Comparison of ENCODE assay signal across 19 cellular contexts in the genomic region with DNA sequence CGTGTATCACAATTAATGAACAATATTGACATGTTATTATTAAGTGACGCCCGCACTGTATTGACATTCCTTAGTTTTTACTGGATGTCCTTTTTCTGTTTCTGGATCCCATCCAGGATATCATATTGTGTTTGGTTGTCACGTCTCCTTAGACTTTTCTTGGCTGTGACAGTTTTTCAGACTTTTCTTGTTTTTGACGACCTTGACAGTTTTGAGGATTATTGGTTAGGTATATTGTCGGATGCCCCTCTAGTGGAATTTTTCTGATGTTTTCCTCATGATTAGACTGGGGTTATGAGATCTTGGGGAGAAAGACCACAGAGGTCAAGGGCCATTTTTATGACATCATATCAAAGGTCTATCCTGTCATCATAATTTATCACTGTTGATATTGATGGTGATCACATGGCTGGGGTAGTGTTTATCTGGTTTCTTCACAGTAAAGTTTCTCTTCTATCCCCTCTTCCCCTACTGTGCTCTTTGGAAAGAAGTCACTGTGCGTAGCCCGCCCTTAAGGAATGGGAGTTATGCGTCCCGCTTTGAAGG. TPM values are rescaled to one million over a fixed set of nuclear protein-coding genes. Genes with fewer than 3 reads are reported as not detected.
DNase-seq lines count a peak whose midpoint lies in the region; ATAC-seq, FAIRE-seq and TF ChIP-seq lines count a peak whose summit lies in the region.
"Had no signal": no experiment of that assay in that cellular context is flagged by ENCODE, and none has a peak within 500 bp of the region (broad histone marks: within the 10 kb centered on the region; RNA-seq: fewer than 3 reads in every experiment).

No MANE protein-coding gene starts in this region.

- H3K9me1 ChIP-seq in K562 (ENCODE audit: control insufficient read depth, insufficient read depth, low read length), result no peaks in the 10 kb centered on the region

- no peak overlapping the region for H2AFZ ChIP-seq in HepG2 (ENCODE audit: low read length)
- no peak overlapping the region for H2AFZ ChIP-seq in K562 (ENCODE audit: low read depth, low read length)

- H3K9ac ChIP-seq in HepG2 (ENCODE audit: insufficient read depth, low read depth, low read length), result no peak overlapping the region
- H3K9ac ChIP-seq in K562 (ENCODE audit: insufficient read depth in 1 of 2, low read depth in 2 of 2, low read length in 2 of 2), result no peak overlapping the region

- H3K79me2 ChIP-seq in HepG2 (ENCODE audit: insufficient read depth, low read length), result peaks cover 24% of the 10 kb centered on the region
- peaks cover 20% of the 10 kb centered on the region; the same call in 2 of the 3 replicates for H3K79me2 ChIP-seq in K562 (ENCODE audit: control insufficient read depth, insufficient read depth, low read length)

- H3K27ac ChIP-seq in HepG2 (ENCODE audit: extremely low read length, insufficient read depth, low read length) (no peak overlapping the region), right lobe of liver (no peak overlapping the region), HEK293 (ENCODE audit: extremely low read depth, low read depth, low read length) (no peak overlapping the region), K562 (ENCODE audit: extremely low read depth, low read depth, low read length) (no peak overlapping the region), ovary (no peak overlapping the region)

- H3K4me3 ChIP-seq in HepG2 (replicated peaks in 1 of 3; ENCODE audit: insufficient read depth in 1 of 3, low read depth in 2 of 3, low read length in 3 of 3) (no peak overlapping the region), right lobe of liver (no peak overlapping the region), HEK293 (ENCODE audit: low read depth, low read length) (no peak overlapping the region), K562 (no peak overlapping the region), ovary (no peak overlapping the region)
- H3K4me3 ChIP-seq: HAP-1 had no signal

- H3K9me3 ChIP-seq in HepG2 (ENCODE audit: low read length), result no peaks in the 10 kb centered on the region
- H3K9me3 ChIP-seq in right lobe of liver, result no peaks in the 10 kb centered on the region
- H3K9me3 ChIP-seq in HEK293 (ENCODE audit: control insufficient read depth, insufficient read depth, low read depth, low read length), result no peaks in the 10 kb centered on the region
- H3K9me3 ChIP-seq in K562 (replicated peaks; ENCODE audit: control insufficient read depth, insufficient read depth, low read depth, low read length), result no peaks in the 10 kb centered on the region
- H3K9me3 ChIP-seq in ovary, result no peaks in the 10 kb centered on the region
- H3K9me3 ChIP-seq: HAP-1 had no signal

- BruUV-seq in HepG2 (replicated peaks; lab: Mats Ljungman, UMichigan) (no TSS peak), K562 (replicated peaks; lab: Mats Ljungman, UMichigan) (no TSS peak)

- no peak for ATAC-seq in HepG2
- no peak for ATAC-seq in right lobe of liver
- ATAC-seq in K562, result no peak

- FAIRE-seq in HepG2 (lab: Jason Lieb, UNC) (no peak), K562 (lab: Jason Lieb, UNC) (no peak)
- FAIRE-seq: D721Med, GM12891, GM18507, H54 had no signal

- H3K4me1 ChIP-seq in HepG2 (ENCODE audit: insufficient read depth, low read length) (no peaks in the 10 kb centered on the region), right lobe of liver (no peaks in the 10 kb centered on the region), HEK293 (ENCODE audit: control insufficient read depth, insufficient read depth, low read length) (peaks cover 2% of the 10 kb centered on the region; the same call in 1 of the 2 replicates), K562 (replicated peaks in 1 of 2; ENCODE audit: control insufficient read depth in 2 of 2, insufficient read depth in 2 of 2, low read length in 2 of 2) (peaks cover 0 to 3% of the 10 kb centered on the region in 2 experiments; a peak in 2 of 5 replicates), ovary (ENCODE audit: insufficient read depth) (peaks cover 1% of the 10 kb centered on the region)
- H3K4me1 ChIP-seq: HAP-1 had no signal

- intact Hi-C loops in HepG2 (cut with micrococcal nuclease; ENCODE audit: unreplicated experiment), result no loop called here
- intact Hi-C loops in right lobe of liver (cut with DNase I), result no loop called here
- intact Hi-C loops in K562 (cut with micrococcal nuclease), result no loop called here
- intact Hi-C loops in ovary (cut with DNase I), result no loop called here

- no peak for DNase-seq in HepG2 (ENCODE audit: low spot score)
- no peak for DNase-seq in right lobe of liver
- DNase-seq in K562 (ENCODE audit: extremely low read depth in 1 of 4, low spot score in 3 of 4), result no peak
- no peak for DNase-seq in COLO668 (lab: John Stamatoyannopoulos, UW; ENCODE audit: unreplicated experiment)
- no peak for DNase-seq in stimulated activated CD4-positive, alpha-beta T cell treated with anti-CD3 and anti-CD28 coated beads, Interleukin-12 subunit alpha, Interleukin-12 subunit beta, amount 100 ng/mL, for 4 hours
- DNase-seq in ovary, result no peak
- DNase-seq: 8988T; C1 segment of cervical spinal cord; CD4-positive, alpha-beta memory T cell; DMS53; DMS79 treated with DMSO at 0.1 percent for 48 hours; GF-D8; GOT3 had no signal

- TF ChIP-seq EP300 in HepG2 (IDR thresholded peaks at IDR 0.05; ENCODE audit: low read depth in 2 of 2, low read length in 2 of 2), result no peak
- no peak for TF ChIP-seq EP300 in HepG2 (CRISPR knock-in tag; IDR thresholded peaks at IDR 0.05; ENCODE audit: borderline replicate concordance)
- no peak for TF ChIP-seq EP300 in K562 (IDR thresholded peaks at IDR 0.05; ENCODE audit: low read length)
- no peak for TF ChIP-seq EP300 in ovary (IDR thresholded peaks at IDR 0.05)

- WGBS in HepG2 (ENCODE audit: low lambda C conversion rate), result 97% methylated on average over 10 of the region's 10 CpGs
- 96% methylated on average over 10 of the region's 10 CpGs for WGBS in right lobe of liver (ENCODE audit: insufficient coverage, low coverage, low lambda C conversion rate, missing lambda C conversion rate)
- WGBS in K562 (ENCODE audit: insufficient coverage, low coverage, missing lambda C conversion rate), result 84% methylated on average over 10 of the region's 10 CpGs
- WGBS in ovary, 3 donors, result 90 to 96% (median 96%) methylated on average over 10 of the region's 10 CpGs

- no peak overlapping the region for H3K4me2 ChIP-seq in HepG2 (ENCODE audit: low read depth, low read length)
- H3K4me2 ChIP-seq in K562 (ENCODE audit: insufficient read depth, low read length), result no peak overlapping the region

- no peaks in the 10 kb centered on the region for H4K20me1 ChIP-seq in HepG2 (ENCODE audit: insufficient read depth, low read length)
- no peaks in the 10 kb centered on the region for H4K20me1 ChIP-seq in K562 (replicated peaks; ENCODE audit: control insufficient read depth, insufficient read depth, low read length)

- in situ Hi-C loops in HepG2 (cut with HindIII; ENCODE audit: extremely low pct_ligation_motif_present, low pct_unique_long_range_greater_than_20kb) (no loop called here), K562 (cut with MboI) (no loop called here)

- TF ChIP-seq CTCF in HepG2 (CRISPR knock-in tag; IDR thresholded peaks at IDR 0.05), result no peak
- TF ChIP-seq CTCF in right lobe of liver (IDR thresholded peaks at IDR 0.05), result no peak
- TF ChIP-seq CTCF in HEK293 (tag by site-specific recombination; IDR thresholded peaks at IDR 0.05), result no peak
- no peak for TF ChIP-seq CTCF in K562 (IDR thresholded peaks at IDR 0.05 in 2 of 3, conservative IDR thresholded peaks at IDR 0.05 in 1 of 3; ENCODE audit: insufficient read depth in 2 of 3, low read depth in 1 of 3, low read length in 3 of 3)
- TF ChIP-seq CTCF in ovary (IDR thresholded peaks at IDR 0.05), result no peak

- POLR2A ChIA-PET in HepG2 (lab: Yijun Ruan, JAX) (no interaction called here), HEK293 (lab: Yijun Ruan, JAX) (no interaction called here), K562 (lab: Yijun Ruan, JAX) (interaction anchor here (2.2 kb wide), 1 partner anchor 11 kb away, joined by 11 read pairs; the partner anchor contains the start of gene TAF3)

- no peaks in the 10 kb centered on the region; a peak in 1 of 5 replicates for H3K27me3 ChIP-seq in HepG2 (ENCODE audit: control insufficient read depth in 1 of 2, insufficient read depth in 2 of 2, low read length in 2 of 2)
- no peaks in the 10 kb centered on the region for H3K27me3 ChIP-seq in right lobe of liver
- H3K27me3 ChIP-seq in K562 (ENCODE audit: control insufficient read depth in 2 of 2, insufficient read depth in 2 of 2, low read length in 2 of 2), result no peaks in the 10 kb centered on the region
- no peaks in the 10 kb centered on the region for H3K27me3 ChIP-seq in ovary

- H3K36me3 ChIP-seq in HepG2 (replicated peaks in 1 of 2; ENCODE audit: control insufficient read depth in 1 of 2, insufficient read depth in 2 of 2, low read length in 2 of 2), result peaks cover 0 to 21% of the 10 kb centered on the region in 2 experiments; a peak in 3 of 5 replicates
- peaks cover 0 to 13% (median 0%) of the 10 kb centered on the region in 4 donors for H3K36me3 ChIP-seq in right lobe of liver
- peaks cover 15 to 17% of the 10 kb centered on the region in 2 experiments for H3K36me3 ChIP-seq in HEK293 (ENCODE audit: control insufficient read depth in 2 of 2, insufficient read depth in 1 of 2, low read length in 2 of 2)
- peaks cover 25% of the 10 kb centered on the region for H3K36me3 ChIP-seq in K562 (ENCODE audit: control insufficient read depth, insufficient read depth, low read length)
- no peaks in the 10 kb centered on the region for H3K36me3 ChIP-seq in ovary

- TF ChIP-seq POLR2A in HepG2 (IDR thresholded peaks at IDR 0.05; ENCODE audit: insufficient read depth in 1 of 2, low read depth in 2 of 2, low read length in 2 of 2) (no peak), right lobe of liver (IDR thresholded peaks at IDR 0.05) (no peak), K562 (conservative IDR thresholded peaks at IDR 0.05) (no peak), ovary (IDR thresholded peaks at IDR 0.05) (no peak)

- CTCF ChIA-PET in HepG2 (lab: Yijun Ruan, JAX; ENCODE audit: low intra/inter-chr PET ratio, low total read pairs) (no interaction called here), HEK293 (lab: Yijun Ruan, JAX) (interaction anchor here (1.3 kb wide), 1 partner anchor 10 kb away, joined by 4 read pairs; the partner anchor contains the start of gene TAF3), K562 (lab: Yijun Ruan, JAX; ENCODE audit: low intra/inter-chr PET ratio) (no interaction called here)

- TF ChIP-seq RAD21 in HepG2 (CRISPR knock-in tag; IDR thresholded peaks at IDR 0.05), result no peak
- TF ChIP-seq RAD21 in K562 (CRISPR knock-in tag; conservative IDR thresholded peaks at IDR 0.05 in 1 of 2, IDR thresholded peaks at IDR 0.05 in 1 of 2), result no peak

RNA-seq across cellular contexts. Expression of gene TAF3, which starts 11.1 kb away (rescaled TPM):
- total RNA-seq in HepG2 (2016; rRNA removed; fragmentation: Illumina TruSeq; extraction: Trizol) (2.9 TPM in 2 replicates), right lobe of liver (1 to 10 TPM; 1.9 to 3.5 (median 3.0) TPM), K562 (2014; rRNA removed) (3.8 and 4.4 TPM in 2 replicates), K562 (2014; rRNA removed; fragmentation: Illumina TruSeq; extraction: Trizol) (3.3 and 4.4 TPM in 2 replicates), K562 (2015; rRNA removed; fragmentation: Illumina TruSeq; extraction: Trizol) (4.1 TPM in 2 replicates), K562 (2021) (9.2 and 9.6 TPM in 2 replicates), ovary (10 to 100 TPM in 5 of 7 donors, 1 to 10 TPM in 2; 8.0 to 13.7 (median 11.8) TPM)
- total RNA-seq in HepG2 (2016; cell fraction: cytosol; rRNA removed; fragmentation: Illumina TruSeq; extraction: Trizol; ENCODE audit: low read depth), result 0.35 and 0.40 TPM in 2 replicates
- 2.5 and 2.6 TPM in 2 replicates for total RNA-seq in HepG2 (2016; cell fraction: insoluble cytoplasmic fraction; rRNA removed; fragmentation: Illumina TruSeq; extraction: Trizol)
- 1.9 and 2.1 TPM in 2 replicates for total RNA-seq in HepG2 (2016; cell fraction: membrane; rRNA removed; fragmentation: Illumina TruSeq; extraction: Trizol)
- total RNA-seq in HepG2 (2016; cell fraction: nucleus; rRNA removed; fragmentation: Illumina TruSeq; extraction: Trizol), result 4.4 TPM in 2 replicates
- polyA plus RNA-seq in HepG2 (2011; rRNA removed) (1.4 and 1.7 TPM in 2 replicates), K562 (2011; rRNA removed) (2.4 and 2.8 TPM in 2 replicates), K562 (2014; fragmentation: Illumina TruSeq; extraction: Trizol) (8.7 and 9.9 TPM in 2 replicates), K562 (2014; fragmentation: Nextera tagmentation; extraction: Ambion mirVana) (1 to 10 TPM; 1.5 to 2.0 TPM), K562 (2014; rRNA removed) (3.1 and 4.9 TPM in 2 replicates), ovary (10 to 100 TPM in 1 of 2 donors, 1 to 10 TPM in 1; 7.1 to 15.9 TPM)
- 0.83 and 1.2 TPM in 2 replicates for polyA plus RNA-seq in HepG2 (2011; cell fraction: cytosol; rRNA removed)
- polyA plus RNA-seq in HepG2 (2011; cell fraction: nucleus; rRNA removed), result 1.3 and 1.4 TPM in 2 replicates
- polyA plus RNA-seq in HepG2 (2012), result 3.9 and 4.1 TPM in 2 replicates
- polyA plus RNA-seq in HepG2 (2016; cell fraction: cytosol; fragmentation: Illumina TruSeq; extraction: Trizol; ENCODE audit: low read depth), result 0.37 and 0.44 TPM in 2 replicates
- 5.2 and 6.4 TPM in 2 replicates for polyA plus RNA-seq in HepG2 (2016; cell fraction: insoluble cytoplasmic fraction; fragmentation: Illumina TruSeq; extraction: Trizol; ENCODE audit: low read depth)
- 1.3 and 1.7 TPM in 2 replicates for polyA plus RNA-seq in HepG2 (2016; cell fraction: membrane; fragmentation: Illumina TruSeq; extraction: Trizol; ENCODE audit: low read depth)
- 5.2 and 5.9 TPM in 2 replicates for polyA plus RNA-seq in HepG2 (2016; cell fraction: nucleus; fragmentation: Illumina TruSeq; extraction: Trizol; ENCODE audit: insufficient read depth, low read depth)
- polyA minus RNA-seq in HepG2 (2011; rRNA and poly(A)+ RNA removed; ENCODE audit: low replicate concordance), result 1.3 and 2.4 TPM in 2 replicates
- 1.5 and 2.0 TPM in 2 replicates for polyA minus RNA-seq in HepG2 (2011; cell fraction: cytosol; rRNA and poly(A)+ RNA removed)
- polyA minus RNA-seq in HepG2 (2011; cell fraction: nucleus; rRNA and poly(A)+ RNA removed), result 6.8 and 7.2 TPM in 2 replicates
- 6.2 and 11.8 TPM in 2 replicates for total RNA-seq in K562 (2011; cell fraction: chromatin; rRNA removed; ENCODE audit: low replicate concordance)
- total RNA-seq in K562 (2011; cell fraction: nucleolus; rRNA removed), result 5.5 and 6.1 TPM in 2 replicates
- total RNA-seq in K562 (2011; cell fraction: nucleoplasm; rRNA removed), result 7.3 and 7.6 TPM in 2 replicates
- 1.2 TPM in 2 replicates for polyA plus RNA-seq in K562 (2011; cell fraction: cytosol; rRNA removed)
- 2.6 and 3.5 TPM in 2 replicates for polyA plus RNA-seq in K562 (2011; cell fraction: nucleus; rRNA removed)
- polyA plus RNA-seq in K562 (2012), result 5.6 and 6.2 TPM in 2 replicates
- 4.2 and 4.6 TPM in 2 replicates for polyA minus RNA-seq in K562 (2011; rRNA and poly(A)+ RNA removed)
- 2.6 and 2.8 TPM in 2 replicates for polyA minus RNA-seq in K562 (2011; cell fraction: cytosol; rRNA and poly(A)+ RNA removed)
- polyA minus RNA-seq in K562 (2011; cell fraction: nucleus; rRNA and poly(A)+ RNA removed), result 6.1 and 6.3 TPM in 2 replicates

RNA-seq across cellular contexts. Expression of gene ATP5F1C, which starts 41.4 kb away (rescaled TPM):
- total RNA-seq in HepG2 (2016; rRNA removed; fragmentation: Illumina TruSeq; extraction: Trizol) (416 and 578 TPM in 2 replicates), right lobe of liver (100 to 1,000 TPM; 177 to 376 (median 210) TPM), K562 (2014; rRNA removed) (356 and 389 TPM in 2 replicates), K562 (2014; rRNA removed; fragmentation: Illumina TruSeq; extraction: Trizol) (559 and 608 TPM in 2 replicates), K562 (2015; rRNA removed; fragmentation: Illumina TruSeq; extraction: Trizol) (452 and 493 TPM in 2 replicates), K562 (2021) (409 and 465 TPM in 2 replicates), ovary (100 to 1,000 TPM; 154 to 214 (median 191) TPM)
- total RNA-seq in HepG2 (2016; cell fraction: cytosol; rRNA removed; fragmentation: Illumina TruSeq; extraction: Trizol; ENCODE audit: low read depth), result 310 and 312 TPM in 2 replicates
- 377 and 636 TPM in 2 replicates for total RNA-seq in HepG2 (2016; cell fraction: insoluble cytoplasmic fraction; rRNA removed; fragmentation: Illumina TruSeq; extraction: Trizol)
- total RNA-seq in HepG2 (2016; cell fraction: membrane; rRNA removed; fragmentation: Illumina TruSeq; extraction: Trizol), result 216 and 241 TPM in 2 replicates
- 154 and 197 TPM in 2 replicates for total RNA-seq in HepG2 (2016; cell fraction: nucleus; rRNA removed; fragmentation: Illumina TruSeq; extraction: Trizol)
- polyA plus RNA-seq in HepG2 (2011; rRNA removed) (306 and 407 TPM in 2 replicates), K562 (2011; rRNA removed) (766 and 904 TPM in 2 replicates), K562 (2014; fragmentation: Illumina TruSeq; extraction: Trizol) (466 and 557 TPM in 2 replicates), K562 (2014; fragmentation: Nextera tagmentation; extraction: Ambion mirVana) (1,000 to 10,000 TPM; 1,372 to 1,475 TPM), K562 (2014; rRNA removed) (557 and 719 TPM in 2 replicates), ovary (100 to 1,000 TPM; 179 to 324 TPM)
- 194 and 253 TPM in 2 replicates for polyA plus RNA-seq in HepG2 (2011; cell fraction: cytosol; rRNA removed)
- 103 and 113 TPM in 2 replicates for polyA plus RNA-seq in HepG2 (2011; cell fraction: nucleus; rRNA removed)
- 284 and 407 TPM in 2 replicates for polyA plus RNA-seq in HepG2 (2012)
- 133 and 146 TPM in 2 replicates for polyA plus RNA-seq in HepG2 (2016; cell fraction: cytosol; fragmentation: Illumina TruSeq; extraction: Trizol; ENCODE audit: low read depth)
- polyA plus RNA-seq in HepG2 (2016; cell fraction: insoluble cytoplasmic fraction; fragmentation: Illumina TruSeq; extraction: Trizol; ENCODE audit: low read depth), result 505 and 556 TPM in 2 replicates
- 146 and 154 TPM in 2 replicates for polyA plus RNA-seq in HepG2 (2016; cell fraction: membrane; fragmentation: Illumina TruSeq; extraction: Trizol; ENCODE audit: low read depth)
- polyA plus RNA-seq in HepG2 (2016; cell fraction: nucleus; fragmentation: Illumina TruSeq; extraction: Trizol; ENCODE audit: insufficient read depth, low read depth), result 214 and 230 TPM in 2 replicates
- polyA minus RNA-seq in HepG2 (2011; rRNA and poly(A)+ RNA removed; ENCODE audit: low replicate concordance), result 118 and 140 TPM in 2 replicates
- 138 and 142 TPM in 2 replicates for polyA minus RNA-seq in HepG2 (2011; cell fraction: cytosol; rRNA and poly(A)+ RNA removed)
- polyA minus RNA-seq in HepG2 (2011; cell fraction: nucleus; rRNA and poly(A)+ RNA removed), result 96.7 and 139 TPM in 2 replicates
- 125 and 199 TPM in 2 replicates for total RNA-seq in K562 (2011; cell fraction: chromatin; rRNA removed; ENCODE audit: low replicate concordance)
- total RNA-seq in K562 (2011; cell fraction: nucleolus; rRNA removed), result 102 and 104 TPM in 2 replicates
- total RNA-seq in K562 (2011; cell fraction: nucleoplasm; rRNA removed), result 144 and 173 TPM in 2 replicates
- polyA plus RNA-seq in K562 (2011; cell fraction: cytosol; rRNA removed), result 279 and 353 TPM in 2 replicates
- 162 and 279 TPM in 2 replicates for polyA plus RNA-seq in K562 (2011; cell fraction: nucleus; rRNA removed)
- polyA plus RNA-seq in K562 (2012), result 367 and 617 TPM in 2 replicates
- 359 and 407 TPM in 2 replicates for polyA minus RNA-seq in K562 (2011; rRNA and poly(A)+ RNA removed)
- polyA minus RNA-seq in K562 (2011; cell fraction: cytosol; rRNA and poly(A)+ RNA removed), result 174 and 190 TPM in 2 replicates
- polyA minus RNA-seq in K562 (2011; cell fraction: nucleus; rRNA and poly(A)+ RNA removed), result 66.1 and 141 TPM in 2 replicates

RNA-seq across cellular contexts. Expression of gene KIN, which starts 41.6 kb away (rescaled TPM):
- total RNA-seq in HepG2 (2016; rRNA removed; fragmentation: Illumina TruSeq; extraction: Trizol) (23.2 and 34.6 TPM in 2 replicates), right lobe of liver (1 to 10 TPM; 2.3 to 4.3 (median 3.4) TPM), K562 (2014; rRNA removed) (13.6 and 14.4 TPM in 2 replicates), K562 (2014; rRNA removed; fragmentation: Illumina TruSeq; extraction: Trizol) (16.0 and 16.9 TPM in 2 replicates), K562 (2015; rRNA removed; fragmentation: Illumina TruSeq; extraction: Trizol) (17.2 and 18.4 TPM in 2 replicates), K562 (2021) (9.7 and 11.7 TPM in 2 replicates), ovary (10 to 100 TPM in 5 of 7 donors, 1 to 10 TPM in 2; 7.4 to 14.6 (median 12.1) TPM)
- 6.2 and 6.5 TPM in 2 replicates for total RNA-seq in HepG2 (2016; cell fraction: cytosol; rRNA removed; fragmentation: Illumina TruSeq; extraction: Trizol; ENCODE audit: low read depth)
- 23.1 and 32.6 TPM in 2 replicates for total RNA-seq in HepG2 (2016; cell fraction: insoluble cytoplasmic fraction; rRNA removed; fragmentation: Illumina TruSeq; extraction: Trizol)
- total RNA-seq in HepG2 (2016; cell fraction: membrane; rRNA removed; fragmentation: Illumina TruSeq; extraction: Trizol), result 4.8 and 7.1 TPM in 2 replicates
- 13.7 and 13.9 TPM in 2 replicates for total RNA-seq in HepG2 (2016; cell fraction: nucleus; rRNA removed; fragmentation: Illumina TruSeq; extraction: Trizol)
- polyA plus RNA-seq in HepG2 (2011; rRNA removed) (3.8 and 4.9 TPM in 2 replicates), K562 (2011; rRNA removed) (6.7 and 13.8 TPM in 2 replicates), K562 (2014; fragmentation: Illumina TruSeq; extraction: Trizol) (11.8 and 14.5 TPM in 2 replicates), K562 (2014; fragmentation: Nextera tagmentation; extraction: Ambion mirVana) (10 to 100 TPM; 30.7 to 35.6 TPM), K562 (2014; rRNA removed) (13.9 and 23.4 TPM in 2 replicates), ovary (10 to 100 TPM in 1 of 2 donors, 1 to 10 TPM in 1; 8.2 to 11.4 TPM)
- polyA plus RNA-seq in HepG2 (2011; cell fraction: cytosol; rRNA removed), result 0.99 and 1.8 TPM in 2 replicates
- polyA plus RNA-seq in HepG2 (2011; cell fraction: nucleus; rRNA removed), result 3.1 and 4.2 TPM in 2 replicates
- polyA plus RNA-seq in HepG2 (2012), result 7.4 and 9.5 TPM in 2 replicates
- 2.2 and 2.8 TPM in 2 replicates for polyA plus RNA-seq in HepG2 (2016; cell fraction: cytosol; fragmentation: Illumina TruSeq; extraction: Trizol; ENCODE audit: low read depth)
- polyA plus RNA-seq in HepG2 (2016; cell fraction: insoluble cytoplasmic fraction; fragmentation: Illumina TruSeq; extraction: Trizol; ENCODE audit: low read depth), result 37.5 and 38.1 TPM in 2 replicates
- 2.8 and 5.0 TPM in 2 replicates for polyA plus RNA-seq in HepG2 (2016; cell fraction: membrane; fragmentation: Illumina TruSeq; extraction: Trizol; ENCODE audit: low read depth)
- polyA plus RNA-seq in HepG2 (2016; cell fraction: nucleus; fragmentation: Illumina TruSeq; extraction: Trizol; ENCODE audit: insufficient read depth, low read depth), result 28.2 and 28.5 TPM in 2 replicates
- 1.4 and 2.1 TPM in 2 replicates for polyA minus RNA-seq in HepG2 (2011; rRNA and poly(A)+ RNA removed; ENCODE audit: low replicate concordance)
- polyA minus RNA-seq in HepG2 (2011; cell fraction: cytosol; rRNA and poly(A)+ RNA removed), result 0.79 and 3.4 TPM in 2 replicates
- polyA minus RNA-seq in HepG2 (2011; cell fraction: nucleus; rRNA and poly(A)+ RNA removed), result 15.2 and 16.6 TPM in 2 replicates
- total RNA-seq in K562 (2011; cell fraction: chromatin; rRNA removed; ENCODE audit: low replicate concordance), result 9.9 and 21.8 TPM in 2 replicates
- 6.8 TPM in 2 replicates for total RNA-seq in K562 (2011; cell fraction: nucleolus; rRNA removed)
- 12.8 and 24.7 TPM in 2 replicates for total RNA-seq in K562 (2011; cell fraction: nucleoplasm; rRNA removed)
- polyA plus RNA-seq in K562 (2011; cell fraction: cytosol; rRNA removed), result 1.2 and 1.8 TPM in 2 replicates
- 4.2 and 5.9 TPM in 2 replicates for polyA plus RNA-seq in K562 (2011; cell fraction: nucleus; rRNA removed)
- polyA plus RNA-seq in K562 (2012), result 12.6 and 13.0 TPM in 2 replicates
- polyA minus RNA-seq in K562 (2011; rRNA and poly(A)+ RNA removed), result 5.2 and 5.5 TPM in 2 replicates
- polyA minus RNA-seq in K562 (2011; cell fraction: cytosol; rRNA and poly(A)+ RNA removed), result 2.2 and 3.6 TPM in 2 replicates
- polyA minus RNA-seq in K562 (2011; cell fraction: nucleus; rRNA and poly(A)+ RNA removed), result 4.4 and 7.2 TPM in 2 replicates

Comparison
In these comparisons a context has a peak if more than half of its experiments do, and no peak if none do; other contexts are left out.
1. Of the 241 proteins assayed by ChIP-seq in both HepG2 and K562: peak only in HepG2: MAFK; only in K562: MAFG and MEIS2; in both: MAFF; in neither: 233; mixed calls (peak in some experiments, not most) for 4.